ENCODE assay signal across 9 cellular contexts in genomic region chr1:40042337-40042736, GRCh38. TPM values are rescaled to one million over a fixed set of nuclear protein-coding genes. Genes with fewer than 3 reads are reported as not detected.
DNase-seq lines count a peak whose midpoint lies in the region; ATAC-seq, FAIRE-seq and TF ChIP-seq lines count a peak whose summit lies in the region.
"Had no signal": no experiment of that assay in that cellular context is flagged by ENCODE, and none has a peak within 500 bp of the region (broad histone marks: within the 10 kb centered on the region; RNA-seq: fewer than 3 reads in every experiment).

No MANE protein-coding gene starts in this region.

- H3K4me1 ChIP-seq in heart right ventricle (peaks cover 6 to 85% (median 72%) of the 10 kb centered on the region in 9 donors), astrocyte (ENCODE audit: insufficient read depth, low read length) (peaks cover 33% of the 10 kb centered on the region), lung (ENCODE audit: control insufficient read depth in 2 of 2, insufficient read depth in 2 of 2, low read length in 2 of 2) (peaks cover 3 to 30% of the 10 kb centered on the region in 2 donors), vagina (peaks cover 68% of the 10 kb centered on the region)

- peak overlapping the region; percentile 16 for H3K27ac Mint-ChIP-seq in astrocyte (ENCODE audit: unreplicated experiment)

- H4K20me1 ChIP-seq in astrocyte (ENCODE audit: insufficient read depth, low read length) = peaks cover 66% of the 10 kb centered on the region

- intact Hi-C loops in heart right ventricle (cut with DNase I) = no loop called here
- intact Hi-C loops in Right ventricle myocardium inferior (cut with DNase I) = loop anchor here (10.0 kb wide), 1 partner anchor 212 kb away; the partner anchor contains the start of gene ZMPSTE24
- intact Hi-C loops in vagina (cut with DNase I) = no loop called here

- no peak for FAIRE-seq in astrocyte (lab: Jason Lieb, UNC)

- no peak overlapping the region for H2AFZ ChIP-seq in astrocyte (ENCODE audit: low read depth, low read length)

- no peak for ATAC-seq in heart right ventricle
- no peak for ATAC-seq in Right ventricle myocardium inferior
- ATAC-seq in lung (ENCODE audit: insufficient read depth, low FRiP score) = no peak
- no peak for ATAC-seq in GM18517 (IDR thresholded peaks at IDR 0.05; ENCODE audit: unreplicated experiment)
- ATAC-seq in GM18868 (IDR thresholded peaks at IDR 0.05; ENCODE audit: unreplicated experiment) = no peak

- H3K27me3 ChIP-seq in heart right ventricle (no peaks in the 10 kb centered on the region), astrocyte (ENCODE audit: insufficient read depth, low read length) (no peaks in the 10 kb centered on the region), lung (ENCODE audit: control insufficient read depth, insufficient read depth) (no peaks in the 10 kb centered on the region), vagina (no peaks in the 10 kb centered on the region)

- H3K36me3 Mint-ChIP-seq in astrocyte (ENCODE audit: low read depth, unreplicated experiment) = peaks cover 8% of the 10 kb centered on the region

- H3K79me2 ChIP-seq in astrocyte (ENCODE audit: insufficient read depth, low read length) = peaks cover 68% of the 10 kb centered on the region

- peaks cover 33% of the 10 kb centered on the region for H3K4me1 Mint-ChIP-seq in astrocyte (ENCODE audit: low read depth, unreplicated experiment)

- DNase-seq in heart right ventricle = no peak
- DNase-seq in Right ventricle myocardium inferior (ENCODE audit: missing footprints) = no peak
- peak; percentile 63 for DNase-seq in astrocyte (ENCODE audit: low read depth)
- no peak for DNase-seq in lung (ENCODE audit: low spot score)
- DNase-seq in vagina (ENCODE audit: extremely low spot score in 2 of 2) = no peak
- DNase-seq in GM03348 (ENCODE audit: low spot score) = no peak
- DNase-seq: islet precursor cell had no signal

- no peaks in the 10 kb centered on the region for H3K9me3 ChIP-seq in heart right ventricle
- H3K9me3 ChIP-seq in astrocyte (ENCODE audit: insufficient read depth, low read depth, low read length) = no peaks in the 10 kb centered on the region
- H3K9me3 ChIP-seq in lung (ENCODE audit: control insufficient read depth in 2 of 2, insufficient read depth in 1 of 2, low read length in 1 of 2) = no peaks in the 10 kb centered on the region
- no peaks in the 10 kb centered on the region for H3K9me3 ChIP-seq in vagina

- H3K27ac ChIP-seq in heart right ventricle = peak overlapping the region in 2 of 10 donors; percentile 100
- no peak overlapping the region for H3K27ac ChIP-seq in astrocyte (ENCODE audit: low read depth, low read length)
- H3K27ac ChIP-seq in lung (ENCODE audit: low read depth in 1 of 2, low read length in 1 of 2) = peak overlapping the region in 1 of 2 donors; percentile 20
- H3K27ac ChIP-seq in vagina = no peak overlapping the region

- 65 to 74% methylated on average over 4 of the region's 4 CpGs for WGBS in heart right ventricle, 2 donors
- 41 to 43% methylated on average over 4 of the region's 4 CpGs for WGBS in lung, 2 donors

- peak overlapping the region; percentile 96 for H3K4me2 ChIP-seq in astrocyte (ENCODE audit: low read length)

- peak overlapping the region in 8 of 10 donors; percentile 6 to 99 (median 92) for H3K4me3 ChIP-seq in heart right ventricle
- peak overlapping the region; percentile 87 for H3K4me3 ChIP-seq in astrocyte (ENCODE audit: insufficient read depth, low read depth, low read length)
- peak overlapping the region; percentile 8 for H3K4me3 ChIP-seq in lung
- H3K4me3 ChIP-seq in vagina = peak overlapping the region; percentile 69 to 72

- peak overlapping the region; percentile 94 for H3K4me3 Mint-ChIP-seq in astrocyte (ENCODE audit: unreplicated experiment)

- no peaks in the 10 kb centered on the region for H3K9me3 Mint-ChIP-seq in astrocyte (ENCODE audit: unreplicated experiment)

- peak overlapping the region; percentile 44 for H3K9ac ChIP-seq in astrocyte (ENCODE audit: low read length)

- TF ChIP-seq CTCF in heart right ventricle (IDR thresholded peaks at IDR 0.05) (no peak), astrocyte (IDR thresholded peaks at IDR 0.05; ENCODE audit: insufficient read depth, low read depth, low read length) (no peak), lung (IDR thresholded peaks at IDR 0.05; ENCODE audit: control extremely low read depth, extremely low read depth) (no peak), vagina (IDR thresholded peaks at IDR 0.05) (no peak)

- peaks cover 0 to 50% (median 0%) of the 10 kb centered on the region in 9 donors for H3K36me3 ChIP-seq in heart right ventricle
- H3K36me3 ChIP-seq in astrocyte (ENCODE audit: insufficient read depth, low read length) = peaks cover 11% of the 10 kb centered on the region
- peaks cover 0 to 6% of the 10 kb centered on the region in 2 donors for H3K36me3 ChIP-seq in lung (ENCODE audit: control insufficient read depth in 2 of 2, insufficient read depth in 2 of 2, low read length in 2 of 2)
- no peaks in the 10 kb centered on the region for H3K36me3 ChIP-seq in vagina

- no peaks in the 10 kb centered on the region for H3K27me3 Mint-ChIP-seq in astrocyte (ENCODE audit: low read depth, unreplicated experiment)

- no peak for TF ChIP-seq POLR2A in vagina (IDR thresholded peaks at IDR 0.05)

RNA-seq across cellular contexts. Expression of gene CAP1, which starts 1.8 kb away (rescaled TPM):
- total RNA-seq in heart right ventricle (100 to 1,000 TPM in 2 of 10 donors, 10 to 100 TPM in 8; 46.4 to 157 (median 55.8) TPM), Right ventricle myocardium inferior (88.8 TPM), astrocyte (929 and 930 TPM in 2 replicates), lung (100 to 1,000 TPM; 170 to 400 TPM), vagina (206 TPM)
- polyA plus RNA-seq in heart right ventricle (10 to 100 TPM; 25.2 to 93.5 TPM), lung (100 to 1,000 TPM; 109 to 454 TPM)

RNA-seq across cellular contexts. Expression of gene PPT1, which starts 54.7 kb away (rescaled TPM):
- total RNA-seq in heart right ventricle (10 to 100 TPM; 32.9 to 71.3 (median 38.5) TPM), Right ventricle myocardium inferior (44.1 TPM), astrocyte (33.1 and 37.0 TPM in 2 replicates), lung (100 to 1,000 TPM in 1 of 2 donors, 10 to 100 TPM in 1; 73.2 to 152 TPM), vagina (58.7 TPM)
- polyA plus RNA-seq in heart right ventricle (10 to 100 TPM; 31.5 to 33.1 TPM), lung (100 to 1,000 TPM; 103 to 147 TPM)

Comparison
In these comparisons a context has a peak if more than half of its experiments do, and no peak if none do; other contexts are left out.
1. H3K4me3 ChIP-seq: peak in every context shown above with its lines; median percentile 92 in heart right ventricle; 87 in astrocyte; 70 in vagina; 8 in lung.